Comparison of ENCODE assay signal across 22 cellular contexts in the genomic region with DNA sequence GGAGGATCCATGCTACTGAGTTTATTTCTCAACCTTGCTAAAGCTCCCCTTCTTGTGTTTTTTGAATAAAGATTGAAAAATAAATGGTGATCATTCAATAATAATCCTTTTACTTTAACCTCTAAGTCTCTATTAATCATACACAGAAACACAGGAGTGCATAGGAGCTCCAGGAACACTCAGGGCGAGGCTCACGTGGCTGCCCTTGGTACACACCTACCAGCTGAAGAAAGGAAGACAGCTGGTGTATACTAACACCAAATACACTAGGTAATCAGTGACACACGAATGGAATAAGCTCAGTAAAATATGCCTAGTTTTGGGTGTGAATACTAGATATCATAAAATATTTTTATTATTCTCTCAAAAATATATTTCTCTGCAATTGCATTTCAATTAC. TPM values are rescaled to one million over a fixed set of nuclear protein-coding genes. Genes with fewer than 3 reads are reported as not detected.
DNase-seq lines count a peak whose midpoint lies in the region; ATAC-seq and TF ChIP-seq lines count a peak whose summit lies in the region.
"Had no signal": no experiment of that assay in that cellular context is flagged by ENCODE, and none has a peak within 500 bp of the region (broad histone marks: within the 10 kb centered on the region; RNA-seq: fewer than 3 reads in every experiment).

No MANE protein-coding gene starts in this region.

- H3K4me2 ChIP-seq in Karpas-422 (ENCODE audit: low read depth, low read length, poor library complexity, severe bottlenecking) (peak overlapping the region; percentile 91), OCI-LY7 (ENCODE audit: low read length) (no peak overlapping the region)
- H3K4me2 ChIP-seq: A549; BLaER1 treated with 17β-estradiol and CSF1 and Interleukin-3, amounts not matched to agents 10 nM and 100 nM had no signal

- intact Hi-C loops in left colon (cut with DNase I, micrococcal nuclease): no loop called here
- intact Hi-C loops in mucosa of descending colon (cut with DNase I, micrococcal nuclease): no loop called here
- intact Hi-C loops in OCI-LY7 (cut with micrococcal nuclease; ENCODE audit: unreplicated experiment): no loop called here

- H4K20me1 ChIP-seq in Karpas-422 (ENCODE audit: insufficient read depth, low read depth, low read length): no peaks in the 10 kb centered on the region
- H4K20me1 ChIP-seq in OCI-LY7 (ENCODE audit: insufficient read depth, low read length): no peaks in the 10 kb centered on the region
- H4K20me1 ChIP-seq: BLaER1 treated with 17β-estradiol and CSF1 and Interleukin-3, amounts not matched to agents 10 nM and 100 nM had no signal

- DNase-seq in Karpas-422: no peak
- no peak for DNase-seq in left colon
- DNase-seq in mucosa of descending colon: no peak
- DNase-seq in OCI-LY7 (ENCODE audit: low spot score): no peak
- DNase-seq in GM10266 (ENCODE audit: extremely low spot score): no peak
- DNase-seq in putamen (ENCODE audit: low spot score): no peak
- DNase-seq: AML-193; Caco-2; Calu3; CD4-positive, alpha-beta T cell; CD8-positive, alpha-beta T cell; DMS53; DMS79; DND-41; EL; GDM1 had no signal

- H3K27me3 ChIP-seq in Karpas-422 (ENCODE audit: low read length): no peaks in the 10 kb centered on the region
- H3K27me3 ChIP-seq: BLaER1 treated with 17β-estradiol and CSF1 and Interleukin-3, amounts not matched to agents 10 nM and 100 nM had no signal

- H3K4me3 ChIP-seq in Karpas-422 (ENCODE audit: low read length) (no peak overlapping the region), mucosa of descending colon (no peak overlapping the region), OCI-LY7 (ENCODE audit: low read depth, low read length, poor library complexity, severe bottlenecking) (no peak overlapping the region)
- H3K4me3 ChIP-seq: A549; BLaER1 treated with 17β-estradiol and CSF1 and Interleukin-3, amounts not matched to agents 10 nM and 100 nM had no signal

- H3K36me3 ChIP-seq in Karpas-422 (ENCODE audit: insufficient read depth, low read length) (no peaks in the 10 kb centered on the region), mucosa of descending colon (ENCODE audit: low read depth) (no peaks in the 10 kb centered on the region), OCI-LY7 (ENCODE audit: insufficient read depth, low read length) (no peaks in the 10 kb centered on the region)

- H3K9ac ChIP-seq in Karpas-422 (ENCODE audit: low read length): no peak overlapping the region
- H3K9ac ChIP-seq: BLaER1 treated with 17β-estradiol and CSF1 and Interleukin-3, amounts not matched to agents 10 nM and 100 nM had no signal

- no peak for TF ChIP-seq CTCF in mucosa of descending colon (IDR thresholded peaks at IDR 0.05)
- no peak for TF ChIP-seq CTCF in OCI-LY7 (conservative IDR thresholded peaks at IDR 0.05; ENCODE audit: low read length)
- no peak for TF ChIP-seq CTCF in GM10266 (IDR thresholded peaks at IDR 0.05; ENCODE audit: control insufficient read depth, insufficient read depth, low read depth, missing control alignments)

- H3K27ac ChIP-seq in Karpas-422 (ENCODE audit: low read length) (no peak overlapping the region; the same call in 1 of the 2 replicates), OCI-LY7 (ENCODE audit: low read depth, low read length, poor library complexity, severe bottlenecking) (no peak overlapping the region)
- H3K27ac ChIP-seq: 22Rv1; A549; BLaER1 treated with 17β-estradiol and CSF1 and Interleukin-3, amounts not matched to agents 10 nM and 100 nM; C4-2B had no signal

- H3K79me2 ChIP-seq in Karpas-422 (ENCODE audit: low read length): no peaks in the 10 kb centered on the region
- H3K79me2 ChIP-seq in OCI-LY7 (ENCODE audit: insufficient read depth, low read depth, low read length): no peaks in the 10 kb centered on the region

- H3K9me3 ChIP-seq in Karpas-422 (ENCODE audit: low read length) (no peaks in the 10 kb centered on the region), mucosa of descending colon (no peaks in the 10 kb centered on the region), OCI-LY7 (ENCODE audit: low read length) (no peaks in the 10 kb centered on the region)
- H3K9me3 ChIP-seq: A549; BLaER1 treated with 17β-estradiol and CSF1 and Interleukin-3, amounts not matched to agents 10 nM and 100 nM; Caco-2 had no signal

- BruUV-seq in OCI-LY7 (replicated peaks; lab: Mats Ljungman, UMichigan): no TSS peak

- H3K4me1 ChIP-seq in Karpas-422 (ENCODE audit: low read length): peaks cover 98% of the 10 kb centered on the region
- H3K4me1 ChIP-seq in mucosa of descending colon (ENCODE audit: low read depth): no peaks in the 10 kb centered on the region
- H3K4me1 ChIP-seq in OCI-LY7 (ENCODE audit: insufficient read depth, low read length, poor library complexity, severe bottlenecking): no peaks in the 10 kb centered on the region
- H3K4me1 ChIP-seq: A549, Caco-2 had no signal

- POLR2A ChIA-PET in OCI-LY7 (lab: Charles Lee): interaction anchor here (1.4 kb wide), 1 partner anchor 9 kb away, joined by 3 read pairs; no protein-coding TSS in a partner anchor

- H2AFZ ChIP-seq in Karpas-422 (ENCODE audit: low read length): no peak overlapping the region
- H2AFZ ChIP-seq in OCI-LY7 (ENCODE audit: low read length): no peak overlapping the region

- CTCF ChIA-PET in OCI-LY7 (lab: Charles Lee; ENCODE audit: unreplicated experiment): no interaction called here

- ATAC-seq in left colon (peak; percentile 74), mucosa of descending colon (peak; percentile 56)
- ATAC-seq: A549; CD8-positive, alpha-beta T cell had no signal

- H3K9me2 ChIP-seq in Karpas-422 (replicated peaks; ENCODE audit: insufficient read depth, low read length) (no peaks in the 10 kb centered on the region), OCI-LY7 (ENCODE audit: insufficient read depth, low read length) (no peaks in the 10 kb centered on the region)

RNA-seq across cellular contexts. Expression of a gene that starts 26.2 kb away (rescaled TPM):
- 0.11 and 0.87 TPM in 2 replicates for total RNA-seq in Karpas-422 (2014; rRNA removed; shearing (Covaris generic); ENCODE audit: low replicate concordance)
- total RNA-seq in left colon: 10 to 100 TPM; 14.2 to 15.4 TPM
- 10 to 100 TPM; 14.1 to 23.7 (median 14.2) TPM for total RNA-seq in mucosa of descending colon
- not detected in 2 replicates for total RNA-seq in OCI-LY7 (2014; rRNA removed; shearing (Covaris generic))
- total RNA-seq in OCI-LY7 (2022): not detected in 2 replicates
- total RNA-seq: B cell; CD8-positive, alpha-beta T cell; G401 had no signal
